In genomic region chr15:59918994-59919951, GRCh38 we compare ENCODE assay signal across 9 cellular contexts.
DNase-seq lines count a peak whose midpoint lies in the region; ATAC-seq and TF ChIP-seq lines count a peak whose summit lies in the region.
"Had no signal": no experiment of that assay in that cellular context is flagged by ENCODE, and none has a peak within 500 bp of the region (broad histone marks: within the 10 kb centered on the region; RNA-seq: fewer than 3 reads in every experiment).

No MANE protein-coding gene starts in this region.

- no peaks in the 10 kb centered on the region for H3K36me3 ChIP-seq in psoas muscle (ENCODE audit: insufficient read depth in 1 of 2, low read depth in 1 of 2)
- H3K36me3 ChIP-seq in tibial artery, result no peaks in the 10 kb centered on the region

- H3K4me1 Mint-ChIP-seq in activated T-helper 17 cell treated with anti-CD3 and anti-CD28 coated beads, Interleukin-2, amount 50 U/mL, for 72 hours, result peaks cover 21% of the 10 kb centered on the region
- no peaks in the 10 kb centered on the region for H3K4me1 Mint-ChIP-seq in glutamatergic neuron (ENCODE audit: low read depth, unreplicated experiment)

- H3K4me3 ChIP-seq in psoas muscle, result no peak overlapping the region
- H3K4me3 ChIP-seq in tibial artery, result no peak overlapping the region

- DNase-seq in ACHN (peak; percentile 72), glutamatergic neuron (no peak), psoas muscle (no peak), tibial artery (no peak)
- DNase-seq in stimulated activated CD4-positive, alpha-beta T cell treated with anti-CD3 and anti-CD28 coated beads, Interleukin-1b, Interleukin-23, amount 100 ng/mL, for 4 hours (ENCODE audit: low read depth in 2 of 2), result peak; percentile 16 to 39

- H3K27me3 ChIP-seq in psoas muscle (ENCODE audit: insufficient read depth in 3 of 3, low read length in 2 of 3), result peaks cover 0 to 5% (median 2%) of the 10 kb centered on the region in 3 donors
- H3K27me3 ChIP-seq in tibial artery, result peaks cover 0 to 32% of the 10 kb centered on the region in 2 donors

- intact Hi-C loops in psoas muscle (cut with DNase I), result no loop called here
- intact Hi-C loops in tibial artery (cut with DNase I; ENCODE audit: low total_unique reads), result no loop called here

- H3K27me3 Mint-ChIP-seq in activated T-helper 17 cell treated with anti-CD3 and anti-CD28 coated beads, Interleukin-2, amount 50 U/mL, for 72 hours, result peaks cover 6% of the 10 kb centered on the region
- H3K27me3 Mint-ChIP-seq in glutamatergic neuron (ENCODE audit: unreplicated experiment), result peaks cover 4% of the 10 kb centered on the region

- H3K4me3 Mint-ChIP-seq in activated T-helper 17 cell treated with anti-CD3 and anti-CD28 coated beads, Interleukin-2, amount 50 U/mL, for 72 hours, result peak overlapping the region; percentile 83
- H3K4me3 Mint-ChIP-seq in glutamatergic neuron (ENCODE audit: unreplicated experiment), result no peak overlapping the region

- ATAC-seq in GM19467 (IDR thresholded peaks at IDR 0.05; ENCODE audit: unreplicated experiment) (peak; percentile 70), HG03565 (IDR thresholded peaks at IDR 0.05; ENCODE audit: unreplicated experiment) (peak; percentile 87), psoas muscle (no peak)
- ATAC-seq in activated T-helper 17 cell treated with anti-CD3 and anti-CD28 coated beads, Interleukin-2, amount 50 U/mL, for 72 hours (replicated peaks), result peak; percentile 89

- H3K9me3 Mint-ChIP-seq in activated T-helper 17 cell treated with anti-CD3 and anti-CD28 coated beads, Interleukin-2, amount 50 U/mL, for 72 hours, result no peaks in the 10 kb centered on the region
- H3K9me3 Mint-ChIP-seq in glutamatergic neuron (ENCODE audit: unreplicated experiment), result no peaks in the 10 kb centered on the region

- H3K9me3 ChIP-seq in psoas muscle, result no peaks in the 10 kb centered on the region
- H3K9me3 ChIP-seq in tibial artery, result no peaks in the 10 kb centered on the region

- no peaks in the 10 kb centered on the region for H3K36me3 Mint-ChIP-seq in activated T-helper 17 cell treated with anti-CD3 and anti-CD28 coated beads, Interleukin-2, amount 50 U/mL, for 72 hours (ENCODE audit: low read depth)
- no peaks in the 10 kb centered on the region for H3K36me3 Mint-ChIP-seq in glutamatergic neuron (ENCODE audit: unreplicated experiment)

- peak overlapping the region; percentile 97 for H3K27ac Mint-ChIP-seq in activated T-helper 17 cell treated with anti-CD3 and anti-CD28 coated beads, Interleukin-2, amount 50 U/mL, for 72 hours
- H3K27ac Mint-ChIP-seq in glutamatergic neuron (ENCODE audit: unreplicated experiment), result no peak overlapping the region

- H3K27ac ChIP-seq in psoas muscle, result no peak overlapping the region
- H3K27ac ChIP-seq in tibial artery, result no peak overlapping the region
- H3K27ac ChIP-seq: C4-2B had no signal

- TF ChIP-seq CTCF in glutamatergic neuron (IDR thresholded peaks at IDR 0.05; ENCODE audit: partially characterized antibody, unreplicated experiment), result no peak
- TF ChIP-seq CTCF in psoas muscle (IDR thresholded peaks at IDR 0.05), result no peak
- TF ChIP-seq CTCF in tibial artery (IDR thresholded peaks at IDR 0.05), result no peak

- 82 to 84% (median 83%) methylated on average over 11 of the region's 11 CpGs for WGBS in psoas muscle, 3 donors

- in situ Hi-C loops in ACHN (cut with HindIII; ENCODE audit: low pct_ligation_motif_present, low pct_unique_long_range_greater_than_20kb, low sequenced_read_pairs), result no loop called here

- H3K4me1 ChIP-seq in psoas muscle (no peaks in the 10 kb centered on the region), tibial artery (no peaks in the 10 kb centered on the region)

Comparison
In these comparisons a context has a peak if more than half of its experiments do, and no peak if none do; other contexts are left out.
1. DNase-seq: peak in ACHN (single experiment) and stimulated activated CD4-positive, alpha-beta T cell treated with anti-CD3 and anti-CD28 coated beads, Interleukin-1b, Interleukin-23, amount 100 ng/mL, for 4 hours (2 of 2); none in glutamatergic neuron (single experiment), psoas muscle (0 of 2) and tibial artery (0 of 2).
2. ATAC-seq: peak in GM19467 (single experiment), HG03565 (single experiment) and activated T-helper 17 cell treated with anti-CD3 and anti-CD28 coated beads, Interleukin-2, amount 50 U/mL, for 72 hours (single experiment); none in psoas muscle (0 of 4).